In the genomic region with DNA sequence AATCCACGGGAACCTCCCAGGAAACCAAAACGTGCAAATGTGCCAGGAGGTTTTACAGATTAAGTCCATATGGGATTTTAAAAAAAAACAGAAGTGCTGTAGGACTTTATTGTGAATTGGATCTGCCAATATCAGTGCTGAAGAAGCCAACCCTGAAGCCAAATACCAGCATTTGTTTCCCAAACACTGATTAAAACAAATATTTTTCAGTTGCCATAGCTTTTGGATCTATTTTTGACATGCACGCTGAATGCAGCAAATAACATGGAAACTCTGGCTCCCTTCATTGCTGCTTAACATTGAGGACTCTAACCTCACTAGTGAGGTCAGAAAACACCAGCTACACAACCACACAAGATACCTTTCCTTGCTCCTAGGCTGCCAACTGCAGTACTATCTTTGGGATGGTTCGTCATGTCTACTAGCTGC, we compare ENCODE assay signal across 13 cellular contexts. TPM values are rescaled to one million over a fixed set of nuclear protein-coding genes. Genes with fewer than 3 reads are reported as not detected.
DNase-seq lines count a peak whose midpoint lies in the region; ATAC-seq and TF ChIP-seq lines count a peak whose summit lies in the region.
"Had no signal": no experiment of that assay in that cellular context is flagged by ENCODE, and none has a peak within 500 bp of the region (broad histone marks: within the 10 kb centered on the region; RNA-seq: fewer than 3 reads in every experiment).

No MANE protein-coding gene starts in this region.

- no peak overlapping the region for H4K5ac ChIP-seq in IMR-90 (ENCODE audit: low read depth, low read length)

- H3K4me3 Mint-ChIP-seq in activated CD4-positive, alpha-beta memory T cell treated with anti-CD3 and anti-CD28 coated beads for 36 hours = no peak overlapping the region
- H3K4me3 Mint-ChIP-seq: activated naive CD8-positive, alpha-beta T cell treated with anti-CD3 and anti-CD28 coated beads, Interleukin-2, amount 50 U/mL, for 24 hours had no signal

- H3K4ac ChIP-seq in IMR-90 (ENCODE audit: low read depth, low read length) = 0 out of 2 replicates have a peak overlapping the region, but pooled peaks have one; percentile 41

- POLR2A ChIA-PET in IMR-90 (lab: Charles Lee; ENCODE audit: unreplicated experiment) = no interaction called here
- POLR2A ChIA-PET in activated CD4-positive, alpha-beta memory T cell treated with anti-CD3 and anti-CD28 coated beads for 36 hours (lab: Charles Lee) = no interaction called here

- no peak overlapping the region for H3K56ac ChIP-seq in IMR-90 (ENCODE audit: extremely low read depth, insufficient read depth, low read length)

- H3K27ac ChIP-seq in IMR-90 (ENCODE audit: insufficient read depth, low read length) = peak overlapping the region; percentile 13; the same call in 1 of the 2 replicates
- peak overlapping the region; percentile 2 to 40 for H3K27ac ChIP-seq in ascending aorta
- H3K27ac ChIP-seq in stomach smooth muscle (ENCODE audit: low read length) = no peak overlapping the region
- H3K27ac ChIP-seq: RWPE1 had no signal

- H4K8ac ChIP-seq in IMR-90 (ENCODE audit: low read depth in 2 of 2, low read length in 2 of 2) = peak overlapping the region in 1 of 2 experiments; percentile 64; a peak in 2 of 4 replicates

- no peaks in the 10 kb centered on the region for H4K20me1 ChIP-seq in IMR-90 (ENCODE audit: insufficient read depth, low read length)

- no peak overlapping the region for H3K4me3 ChIP-seq in IMR-90 (ENCODE audit: insufficient read depth, low read depth, low read length)
- peak overlapping the region in 1 of 2 donors; percentile 49 for H3K4me3 ChIP-seq in ascending aorta
- H3K4me3 ChIP-seq in stomach smooth muscle (ENCODE audit: low read length in 2 of 2) = peak overlapping the region; percentile 4 to 40

- TF ChIP-seq POLR2A in IMR-90 (IDR thresholded peaks at IDR 0.05; ENCODE audit: low read depth, low read length) = no peak

- no peak for DNase-seq in IMR-90
- DNase-seq in ascending aorta (ENCODE audit: low spot score in 2 of 2) = no peak
- DNase-seq in left ventricle myocardium superior = no peak
- no peak for DNase-seq in DMS114 treated with DMSO at 0.1 percent for 48 hours (lab: John Stamatoyannopoulos, UW; ENCODE audit: unreplicated experiment)
- DNase-seq in RKO (ENCODE audit: low spot score) = no peak
- DNase-seq in activated CD4-positive, alpha-beta memory T cell treated with anti-CD3 and anti-CD28 coated beads for 36 hours = no peak
- DNase-seq: activated naive CD8-positive, alpha-beta T cell treated with anti-CD3 and anti-CD28 coated beads, Interleukin-2, amount 50 U/mL, for 24 hours; Calu3; glutamatergic neuron; stimulated activated CD4-positive, alpha-beta T cell treated with anti-CD3 and anti-CD28 coated beads, Interleukin-4, amount 100 ng/mL, for 24 hours; stimulated activated naive CD8-positive, alpha-beta T cell treated with anti-CD3 and anti-CD28 coated beads, Interleukin-15, amount 100 ng/mL, for 72 hours had no signal

- H3K4me1 Mint-ChIP-seq in activated CD4-positive, alpha-beta memory T cell treated with anti-CD3 and anti-CD28 coated beads for 36 hours (ENCODE audit: low read depth) = no peaks in the 10 kb centered on the region
- H3K4me1 Mint-ChIP-seq: stimulated activated naive CD8-positive, alpha-beta T cell treated with anti-CD3 and anti-CD28 coated beads, Interleukin-15, amount 100 ng/mL, for 72 hours had no signal

- no peak overlapping the region for H2AK5ac ChIP-seq in IMR-90 (ENCODE audit: low read depth, low read length)

- 0 out of 3 replicates have a peak overlapping the region, but pooled peaks have one; percentile 35 for H2BK15ac ChIP-seq in IMR-90 (ENCODE audit: low read depth, low read length)

- H3K36me3 Mint-ChIP-seq in activated CD4-positive, alpha-beta memory T cell treated with anti-CD3 and anti-CD28 coated beads for 36 hours = no peaks in the 10 kb centered on the region

- H3K36me3 ChIP-seq in IMR-90 (ENCODE audit: control insufficient read depth, insufficient read depth, low read length) (no peaks in the 10 kb centered on the region), ascending aorta (no peaks in the 10 kb centered on the region), stomach smooth muscle (ENCODE audit: control insufficient read depth in 2 of 2, insufficient read depth in 2 of 2, low read length in 2 of 2) (no peaks in the 10 kb centered on the region)

- no peaks in the 10 kb centered on the region for H3K27me3 ChIP-seq in IMR-90 (ENCODE audit: control insufficient read depth, insufficient read depth, low read length)
- H3K27me3 ChIP-seq in ascending aorta = no peaks in the 10 kb centered on the region
- H3K27me3 ChIP-seq in stomach smooth muscle (ENCODE audit: control insufficient read depth in 1 of 2, insufficient read depth in 2 of 2, low read length in 2 of 2) = no peaks in the 10 kb centered on the region

- no peak overlapping the region; the same call in 1 of the 2 replicates for H2BK120ac ChIP-seq in IMR-90 (ENCODE audit: low read depth, low read length)

- peak overlapping the region; percentile 82 for H2BK20ac ChIP-seq in IMR-90 (ENCODE audit: low read depth, low read length)

- TF ChIP-seq CTCF in IMR-90 (conservative IDR thresholded peaks at IDR 0.05; ENCODE audit: low read depth, low read length) = no peak
- TF ChIP-seq CTCF in ascending aorta (IDR thresholded peaks at IDR 0.05) = no peak

- H3K9me1 ChIP-seq in IMR-90 (ENCODE audit: insufficient read depth, low read length) = peaks cover 19% of the 10 kb centered on the region

- no CpG with 5 or more reads among the region's 4 CpGs for WGBS in IMR-90 (ENCODE audit: extremely low coverage in 2 of 2, insufficient read length in 1 of 2), 2 experiments

- no peak overlapping the region for H3K9ac ChIP-seq in IMR-90 (ENCODE audit: low read depth, low read length)
- H3K9ac ChIP-seq in stomach smooth muscle (ENCODE audit: low read length in 2 of 2) = no peak overlapping the region

- no peak overlapping the region for H2AFZ ChIP-seq in IMR-90 (replicated peaks; ENCODE audit: low read length, poor library complexity)

- in situ Hi-C loops in IMR-90 (cut with MboI; ENCODE audit: low sequenced_read_pairs) = no loop called here

- H3K9me3 Mint-ChIP-seq in activated CD4-positive, alpha-beta memory T cell treated with anti-CD3 and anti-CD28 coated beads for 36 hours = no peaks in the 10 kb centered on the region
- H3K9me3 Mint-ChIP-seq: activated naive CD8-positive, alpha-beta T cell treated with anti-CD3 and anti-CD28 coated beads, Interleukin-2, amount 50 U/mL, for 24 hours; stimulated activated naive CD8-positive, alpha-beta T cell treated with anti-CD3 and anti-CD28 coated beads, Interleukin-15, amount 100 ng/mL, for 72 hours had no signal

- intact Hi-C loops in IMR-90 (cut with micrococcal nuclease) (no loop called here), ascending aorta (cut with DNase I) (no loop called here), left ventricle myocardium superior (cut with micrococcal nuclease) (no loop called here)
- intact Hi-C loops in activated CD4-positive, alpha-beta memory T cell treated with anti-CD3 and anti-CD28 coated beads for 36 hours (cut with micrococcal nuclease) = no loop called here

- peak overlapping the region; percentile 29 for H3K14ac ChIP-seq in IMR-90 (replicated peaks; ENCODE audit: low read depth, low read length)

- no peak overlapping the region for H3K27ac Mint-ChIP-seq in activated CD4-positive, alpha-beta memory T cell treated with anti-CD3 and anti-CD28 coated beads for 36 hours
- H3K27ac Mint-ChIP-seq: activated naive CD8-positive, alpha-beta T cell treated with anti-CD3 and anti-CD28 coated beads, Interleukin-2, amount 50 U/mL, for 24 hours; stimulated activated naive CD8-positive, alpha-beta T cell treated with anti-CD3 and anti-CD28 coated beads, Interleukin-15, amount 100 ng/mL, for 72 hours had no signal

- peak overlapping the region; percentile 7; the same call in 1 of the 2 replicates for H3K4me2 ChIP-seq in IMR-90 (ENCODE audit: low read depth, low read length)

- H3K79me1 ChIP-seq in IMR-90 (ENCODE audit: low read depth in 1 of 2, low read length in 2 of 2) = no peaks in the 10 kb centered on the region

- H3K9me3 ChIP-seq in IMR-90 (ENCODE audit: control insufficient read depth, insufficient read depth, low read length) (no peaks in the 10 kb centered on the region), ascending aorta (no peaks in the 10 kb centered on the region), stomach smooth muscle (ENCODE audit: control insufficient read depth in 2 of 2, low read length in 2 of 2) (no peaks in the 10 kb centered on the region)

- no peak overlapping the region for H3K18ac ChIP-seq in IMR-90 (ENCODE audit: low read depth, low read length)

- H2BK5ac ChIP-seq in IMR-90 (ENCODE audit: low read depth, low read length, poor library complexity, severe bottlenecking) = no peak overlapping the region

- no peak overlapping the region; the same call in 1 of the 2 replicates for H4K91ac ChIP-seq in IMR-90 (ENCODE audit: insufficient read depth, low read depth, low read length)

- TF ChIP-seq RAD21 in IMR-90 (IDR thresholded peaks at IDR 0.05; ENCODE audit: low read length) = no peak

- dilution Hi-C loops in IMR-90 (cut with HindIII; ENCODE audit: low sequenced_read_pairs, unreplicated experiment) = no loop called here

- H3K23ac ChIP-seq in IMR-90 (ENCODE audit: low read depth, low read length) = peak overlapping the region; percentile 49

- H3K27me3 Mint-ChIP-seq in activated CD4-positive, alpha-beta memory T cell treated with anti-CD3 and anti-CD28 coated beads for 36 hours = peaks cover 6% of the 10 kb centered on the region

- BruUV-seq in IMR-90 (replicated peaks; lab: Mats Ljungman, UMichigan) = no TSS peak

- ATAC-seq in IMR-90 (ENCODE audit: low read depth) (no peak), left ventricle myocardium superior (peak; percentile 97)
- ATAC-seq: activated naive CD8-positive, alpha-beta T cell treated with anti-CD3 and anti-CD28 coated beads, Interleukin-2, amount 50 U/mL, for 24 hours had no signal

- H2AK9ac ChIP-seq in IMR-90 (replicated peaks; ENCODE audit: low read depth, low read length, poor library complexity) = no peak overlapping the region

- CTCF ChIA-PET in IMR-90 (lab: Yijun Ruan, JAX) = interaction anchor here (0.7 kb wide), 1 partner anchor 31 kb away, joined by 3 read pairs; no protein-coding TSS in a partner anchor
- CTCF ChIA-PET in activated CD4-positive, alpha-beta memory T cell treated with anti-CD3 and anti-CD28 coated beads for 36 hours (lab: Charles Lee) = interaction anchor here (1.1 kb wide), 1 partner anchor 119 kb away, joined by 4 read pairs; no protein-coding TSS in a partner anchor

- H3K4me1 ChIP-seq in IMR-90 (ENCODE audit: control insufficient read depth, insufficient read depth, low read length) (peaks cover 9% of the 10 kb centered on the region), ascending aorta (peaks cover 0 to 7% of the 10 kb centered on the region in 2 donors), stomach smooth muscle (ENCODE audit: control insufficient read depth, insufficient read depth, low read length) (peaks cover 11% of the 10 kb centered on the region)

RNA-seq across cellular contexts. Expression of a gene that starts 28.4 kb away (rescaled TPM):
- total RNA-seq in IMR-90 (2012; rRNA removed) (7.9 and 8.6 TPM in 2 replicates), ascending aorta (8.2 TPM), left ventricle myocardium superior (17.8 TPM)
- polyA plus RNA-seq in IMR-90 (2012; rRNA removed) = 10.2 and 10.4 TPM in 2 replicates
- polyA plus RNA-seq in IMR-90 (2012; cell fraction: cytosol; rRNA removed) = 4.8 and 7.8 TPM in 2 replicates
- 16.3 and 21.9 TPM in 2 replicates for polyA plus RNA-seq in IMR-90 (2012; cell fraction: nucleus; rRNA removed; ENCODE audit: low replicate concordance)
- total RNA-seq in activated CD4-positive, alpha-beta memory T cell treated with anti-CD3 and anti-CD28 coated beads for 36 hours = 1 to 10 TPM; 4.6 to 6.2 TPM

RNA-seq across cellular contexts. Expression of a gene that starts 33.3 kb away (rescaled TPM):
- total RNA-seq in IMR-90 (2012; rRNA removed) (92.5 and 111 TPM in 2 replicates), ascending aorta (27.2 TPM), left ventricle myocardium superior (3.8 TPM)
- 95.1 and 118 TPM in 2 replicates for polyA plus RNA-seq in IMR-90 (2012; rRNA removed)
- 61.2 and 104 TPM in 2 replicates for polyA plus RNA-seq in IMR-90 (2012; cell fraction: cytosol; rRNA removed)
- 36.6 and 148 TPM in 2 replicates for polyA plus RNA-seq in IMR-90 (2012; cell fraction: nucleus; rRNA removed; ENCODE audit: low replicate concordance)
- total RNA-seq in activated CD4-positive, alpha-beta memory T cell treated with anti-CD3 and anti-CD28 coated beads for 36 hours = under 1 TPM; 0.19 to 0.26 TPM

RNA-seq across cellular contexts. Expression of a gene that starts 59.3 kb away (rescaled TPM):
- total RNA-seq in IMR-90 (2012; rRNA removed) (not detected in 2 replicates), ascending aorta (not detected), left ventricle myocardium superior (not detected)
- polyA plus RNA-seq in IMR-90 (2012; rRNA removed) = not detected in 2 replicates
- not detected in 2 replicates for polyA plus RNA-seq in IMR-90 (2012; cell fraction: cytosol; rRNA removed)
- not detected in 2 replicates for polyA plus RNA-seq in IMR-90 (2012; cell fraction: nucleus; rRNA removed; ENCODE audit: low replicate concordance)
- not detected for total RNA-seq in activated CD4-positive, alpha-beta memory T cell treated with anti-CD3 and anti-CD28 coated beads for 36 hours
- total RNA-seq: Calu3 had no signal
